In genomic region chr11:96357794-96358193, GRCh38 we compare ENCODE assay signal across 18 cellular contexts. TPM values are rescaled to one million over a fixed set of nuclear protein-coding genes. Genes with fewer than 3 reads are reported as not detected.
A peak's percentile ranks its signal among the peaks of the same experiment; 100 is the strongest.
DNase-seq lines count a peak whose midpoint lies in the region; ATAC-seq and TF ChIP-seq lines count a peak whose summit lies in the region.
"Had no signal": no experiment of that assay in that cellular context is flagged by ENCODE, and none has a peak within 500 bp of the region (broad histone marks: within the 10 kb centered on the region; RNA-seq: fewer than 3 reads in every experiment).

No MANE protein-coding gene starts in this region.

- H3K36me3 Mint-ChIP-seq in activated T-cell treated with anti-CD3 and anti-CD28 coated beads, Interleukin-2, amount 50 U/mL, for 4 hours (ENCODE audit: insufficient read depth), result peaks cover 44% of the 10 kb centered on the region
- peaks cover 60% of the 10 kb centered on the region for H3K36me3 Mint-ChIP-seq in activated B cell treated with CpG ODN at 0.5 μM for 24 hours (ENCODE audit: low read depth)
- peaks cover 69% of the 10 kb centered on the region for H3K36me3 Mint-ChIP-seq in stimulated activated effector memory CD8-positive, alpha-beta T cell treated with anti-CD3 and anti-CD28 coated beads, Interleukin-12 subunit alpha, Interleukin-12 subunit beta, amount 100 ng/mL, for 72 hours

- H3K4me3 Mint-ChIP-seq in activated T-cell treated with anti-CD3 and anti-CD28 coated beads, Interleukin-2, amount 50 U/mL, for 4 hours, result no peak overlapping the region
- no peak overlapping the region for H3K4me3 Mint-ChIP-seq in activated B cell treated with CpG ODN at 0.5 μM for 24 hours
- peak overlapping the region; percentile 15 for H3K4me3 Mint-ChIP-seq in stimulated activated effector memory CD8-positive, alpha-beta T cell treated with anti-CD3 and anti-CD28 coated beads, Interleukin-12 subunit alpha, Interleukin-12 subunit beta, amount 100 ng/mL, for 72 hours
- H3K4me3 Mint-ChIP-seq: CD4-positive, alpha-beta T cell; H9 had no signal

- H3K9me3 Mint-ChIP-seq in activated T-cell treated with anti-CD3 and anti-CD28 coated beads, Interleukin-2, amount 50 U/mL, for 4 hours, result no peaks in the 10 kb centered on the region
- H3K9me3 Mint-ChIP-seq in activated B cell treated with CpG ODN at 0.5 μM for 24 hours, result no peaks in the 10 kb centered on the region
- H3K9me3 Mint-ChIP-seq in stimulated activated effector memory CD8-positive, alpha-beta T cell treated with anti-CD3 and anti-CD28 coated beads, Interleukin-12 subunit alpha, Interleukin-12 subunit beta, amount 100 ng/mL, for 72 hours, result no peaks in the 10 kb centered on the region
- H3K9me3 Mint-ChIP-seq: CD4-positive, alpha-beta T cell; H9 had no signal

- peaks cover 18% of the 10 kb centered on the region for H3K4me1 Mint-ChIP-seq in activated T-cell treated with anti-CD3 and anti-CD28 coated beads, Interleukin-2, amount 50 U/mL, for 4 hours (ENCODE audit: low read depth)
- no peaks in the 10 kb centered on the region for H3K4me1 Mint-ChIP-seq in activated B cell treated with CpG ODN at 0.5 μM for 24 hours
- H3K4me1 Mint-ChIP-seq in stimulated activated effector memory CD8-positive, alpha-beta T cell treated with anti-CD3 and anti-CD28 coated beads, Interleukin-12 subunit alpha, Interleukin-12 subunit beta, amount 100 ng/mL, for 72 hours, result peaks cover 14% of the 10 kb centered on the region
- H3K4me1 Mint-ChIP-seq: H9 had no signal

- CTCF ChIA-PET in activated B cell treated with CpG ODN at 0.5 μM for 24 hours (lab: Charles Lee), result interaction anchor here (1.0 kb wide), 1 partner anchor 15 kb away, joined by 3 read pairs; the partner anchor contains the start of gene MAML2

- no peak for TF ChIP-seq CTCF in activated B cell treated with CpG ODN at 0.5 μM for 24 hours (IDR thresholded peaks at IDR 0.05)

- DNase-seq in activated T-cell treated with anti-CD3 and anti-CD28 coated beads, Interleukin-2, amount 50 U/mL, for 4 hours, result no peak
- no peak for DNase-seq in activated T-cell treated with anti-CD3 and anti-CD28 coated beads, Interleukin-2, amount 50 U/mL, for 1 hour
- DNase-seq in activated B cell treated with CpG ODN at 0.5 μM for 24 hours, result no peak
- no peak for DNase-seq in stimulated activated effector memory CD8-positive, alpha-beta T cell treated with anti-CD3 and anti-CD28 coated beads, Interleukin-12 subunit alpha, Interleukin-12 subunit beta, amount 100 ng/mL, for 72 hours (ENCODE audit: low spot score in 2 of 2)
- DNase-seq in stimulated activated CD4-positive, alpha-beta T cell treated with anti-CD3 and anti-CD28 coated beads, Interleukin-4, amount 100 ng/mL, for 24 hours, result no peak
- DNase-seq: CD4-positive, alpha-beta T cell; erythroblast; glutamatergic neuron; H9; lower lobe of right lung; NCI-H1694; NCI-H226; pancreas; stimulated activated CD4-positive, alpha-beta T cell treated with anti-CD3 and anti-CD28 coated beads, Interleukin-2, amount 100 ng/mL, for 24 hours; substantia nigra had no signal

- intact Hi-C loops in activated B cell treated with CpG ODN at 0.5 μM for 24 hours (cut with micrococcal nuclease), result no loop called here

- no peaks in the 10 kb centered on the region for H3K27me3 Mint-ChIP-seq in activated T-cell treated with anti-CD3 and anti-CD28 coated beads, Interleukin-2, amount 50 U/mL, for 4 hours (ENCODE audit: low read depth)
- H3K27me3 Mint-ChIP-seq in activated B cell treated with CpG ODN at 0.5 μM for 24 hours, result no peaks in the 10 kb centered on the region
- H3K27me3 Mint-ChIP-seq: CD4-positive, alpha-beta T cell had no signal

- peak overlapping the region; percentile 39 for H3K27ac Mint-ChIP-seq in activated B cell treated with CpG ODN at 0.5 μM for 24 hours
- peak overlapping the region; percentile 41 for H3K27ac Mint-ChIP-seq in stimulated activated effector memory CD8-positive, alpha-beta T cell treated with anti-CD3 and anti-CD28 coated beads, Interleukin-12 subunit alpha, Interleukin-12 subunit beta, amount 100 ng/mL, for 72 hours
- H3K27ac Mint-ChIP-seq: CD4-positive, alpha-beta T cell had no signal

- peak; percentile 84 to 89 for ATAC-seq in activated T-cell treated with anti-CD3 and anti-CD28 coated beads, Interleukin-2, amount 50 U/mL, for 4 hours
- peak; percentile 51 for ATAC-seq in GM21381 (IDR thresholded peaks at IDR 0.05; ENCODE audit: unreplicated experiment)
- no peak for ATAC-seq in activated B cell treated with CpG ODN at 0.5 μM for 24 hours (ENCODE audit: low read depth)
- peak; percentile 96 for ATAC-seq in stimulated activated effector memory CD8-positive, alpha-beta T cell treated with anti-CD3 and anti-CD28 coated beads, Interleukin-12 subunit alpha, Interleukin-12 subunit beta, amount 100 ng/mL, for 72 hours
- no peak for ATAC-seq in HG03039 (IDR thresholded peaks at IDR 0.05; ENCODE audit: unreplicated experiment)
- no peak for ATAC-seq in HG03159 (IDR thresholded peaks at IDR 0.05; ENCODE audit: unreplicated experiment)
- ATAC-seq: lower lobe of right lung, pancreas had no signal

- POLR2A ChIA-PET in activated B cell treated with CpG ODN at 0.5 μM for 24 hours (lab: Charles Lee), result interaction anchor here (1.4 kb wide), 1 partner anchor 15 kb away, joined by 3 read pairs; the partner anchor contains the start of gene MAML2

RNA-seq across cellular contexts. Expression of gene MAML2, which starts 14.8 kb away (rescaled TPM):
- total RNA-seq in activated T-cell treated with anti-CD3 and anti-CD28 coated beads, Interleukin-2, amount 50 U/mL, for 4 hours, result 10 to 100 TPM; 27.3 to 29.8 (median 29.2) TPM
- total RNA-seq in activated B cell treated with CpG ODN at 0.5 μM for 24 hours, result 20.9 and 24.8 TPM in 2 replicates

RNA-seq across cellular contexts. Expression of gene CCDC82, which starts 31.9 kb away (rescaled TPM):
- 10 to 100 TPM; 17.6 to 23.8 (median 20.7) TPM for total RNA-seq in activated T-cell treated with anti-CD3 and anti-CD28 coated beads, Interleukin-2, amount 50 U/mL, for 4 hours
- total RNA-seq in activated B cell treated with CpG ODN at 0.5 μM for 24 hours, result 22.6 and 33.8 TPM in 2 replicates

RNA-seq across cellular contexts. Expression of gene JRKL, which starts 32.0 kb away (rescaled TPM):
- 10 to 100 TPM in 1 of 3 donors, 1 to 10 TPM in 2; 8.9 to 11.4 (median 9.4) TPM for total RNA-seq in activated T-cell treated with anti-CD3 and anti-CD28 coated beads, Interleukin-2, amount 50 U/mL, for 4 hours
- total RNA-seq in activated B cell treated with CpG ODN at 0.5 μM for 24 hours, result 9.6 and 9.8 TPM in 2 replicates

Comparison
In these comparisons a context has a peak if more than half of its experiments do, and no peak if none do; other contexts are left out.
1. ATAC-seq: peak in activated T-cell treated with anti-CD3 and anti-CD28 coated beads, Interleukin-2, amount 50 U/mL, for 4 hours (2 of 2), GM21381 (single experiment) and stimulated activated effector memory CD8-positive, alpha-beta T cell treated with anti-CD3 and anti-CD28 coated beads, Interleukin-12 subunit alpha, Interleukin-12 subunit beta, amount 100 ng/mL, for 72 hours (single experiment); none in activated B cell treated with CpG ODN at 0.5 μM for 24 hours (single experiment), HG03039 (single experiment) and HG03159 (single experiment).